In genomic region chr6:33112148-33112547, GRCh38 we compare ENCODE assay signal across 8 cellular contexts. TPM values are rescaled to one million over a fixed set of nuclear protein-coding genes. Genes with fewer than 3 reads are reported as not detected.
DNase-seq lines count a peak whose midpoint lies in the region; ATAC-seq, FAIRE-seq and TF ChIP-seq lines count a peak whose summit lies in the region.

No MANE protein-coding gene starts in this region.

- in situ Hi-C loops in GM23248 (cut with MboI) (no loop called here), GM12878 (cut with MboI) (no loop called here)

- ATAC-seq in GM12878 (peak; percentile 97), left lobe of liver (peak; percentile 93)

- TF ChIP-seq RAD21 in GM12878 (IDR thresholded peaks at IDR 0.05; ENCODE audit: insufficient read depth, low read depth, low read length) = no peak

- CTCF ChIA-PET in activated naive CD4-positive, alpha-beta T cell treated with anti-CD3 and anti-CD28 coated beads for 36 hours (lab: Charles Lee) = interaction anchor here (1.3 to 1.4 kb wide), 2 partner anchors 8 to 17 kb away, joined by 5 to 6 read pairs; no protein-coding TSS in a partner anchor
- CTCF ChIA-PET in GM12878 (lab: Yijun Ruan, JAX) = interaction anchor here (0.6 to 1.8 kb wide), 31 partner anchors 9 to 271 kb away, joined by 3 to 20 read pairs (median 4); partner anchors contain the start of genes HLA-DMA and HLA-DPB1

- FAIRE-seq in GM12878 (lab: Jason Lieb, UNC) = peak; percentile 95

- no peak overlapping the region for H2AFZ ChIP-seq in GM23248
- H2AFZ ChIP-seq in GM12878 (ENCODE audit: control insufficient read depth, low read depth, low read length) = peak overlapping the region; percentile 80

- TF ChIP-seq EP300 in GM12878 (IDR thresholded peaks at IDR 0.05; ENCODE audit: borderline replicate concordance in 1 of 2, control insufficient read depth in 1 of 2, low read depth in 2 of 2, low read length in 2 of 2) = no peak

- POLR2A ChIA-PET in GM12878 (lab: Charles Lee) = interaction anchor here (0.6 to 3.5 kb wide), 20 partner anchors 14 to 228 kb away, joined by 3 to 63 read pairs (median 4); partner anchors contain the start of genes BRD2, HLA-DPA1, HLA-DPB1 and WDR46

- no peak for TF ChIP-seq CTCF in GM12878 (IDR thresholded peaks at IDR 0.05 in 2 of 3, conservative IDR thresholded peaks at IDR 0.05 in 1 of 3; ENCODE audit: control insufficient read depth in 2 of 3, extremely low read depth in 1 of 3, insufficient read depth in 1 of 3, low read depth in 3 of 3, low read length in 3 of 3)

- WGBS in GM23248 (ENCODE audit: low coverage in 1 of 2, low lambda C conversion rate in 2 of 2, missing lambda C conversion rate in 2 of 2), 2 experiments = 7 to 14% methylated on average over 1 of the region's 1 CpG
- WGBS in GM12878 (ENCODE audit: insufficient coverage, insufficient replicate concordance, low lambda C conversion rate, missing lambda C conversion rate) = 0% methylated on average over 1 of the region's 1 CpG

- H3K79me2 ChIP-seq in GM23248 (ENCODE audit: insufficient read depth) = no peaks in the 10 kb centered on the region
- no peaks in the 10 kb centered on the region for H3K79me2 ChIP-seq in GM12878 (ENCODE audit: control insufficient read depth, insufficient read depth, low read length)

- SMC1A ChIA-PET in GM12878 (lab: Charles Lee; ENCODE audit: uncharacterized antibody, unreplicated experiment) = interaction anchor here (0.7 to 1.7 kb wide), 23 partner anchors 9 to 178 kb away, joined by 3 to 19 read pairs (median 4); partner anchors contain the start of genes HLA-DPA1 and HLA-DPB1

- H3K9ac ChIP-seq in GM23248 (no peak overlapping the region), GM12878 (ENCODE audit: control insufficient read depth, insufficient read depth, low read length) (no peak overlapping the region)

- RAD21 ChIA-PET in GM12878 (lab: Charles Lee; ENCODE audit: unreplicated experiment) = interaction anchor here (0.9 to 1.4 kb wide), 16 partner anchors 9 to 140 kb away, joined by 3 to 15 read pairs (median 5); partner anchors contain the start of genes HLA-DPA1 and HLA-DPB1

- BruUV-seq in GM12878 (replicated peaks; lab: Mats Ljungman, UMichigan) = no TSS peak

- no peak overlapping the region for H3K4me3 Mint-ChIP-seq in activated naive CD4-positive, alpha-beta T cell treated with anti-CD3 and anti-CD28 coated beads for 36 hours

- H3K27me3 Mint-ChIP-seq in activated naive CD4-positive, alpha-beta T cell treated with anti-CD3 and anti-CD28 coated beads for 36 hours (ENCODE audit: low read depth) = peaks cover 49% of the 10 kb centered on the region

- H3K36me3 Mint-ChIP-seq in activated naive CD4-positive, alpha-beta T cell treated with anti-CD3 and anti-CD28 coated beads for 36 hours (ENCODE audit: low read depth) = no peaks in the 10 kb centered on the region

- no peaks in the 10 kb centered on the region for H3K9me3 Mint-ChIP-seq in activated naive CD4-positive, alpha-beta T cell treated with anti-CD3 and anti-CD28 coated beads for 36 hours

- H3K9me3 ChIP-seq in GM23248 (ENCODE audit: low read depth) (no peaks in the 10 kb centered on the region), GM12878 (replicated peaks; ENCODE audit: control insufficient read depth, insufficient read depth, low read length) (no peaks in the 10 kb centered on the region; the same call in 2 of the 3 replicates)

- H3K4me2 ChIP-seq in GM23248 (ENCODE audit: unreplicated experiment) (no peak overlapping the region), GM12878 (ENCODE audit: control insufficient read depth, insufficient read depth) (peak overlapping the region; percentile 31)

- H3K27me3 ChIP-seq in GM23248 (replicated peaks; ENCODE audit: insufficient read depth) (peaks cover 76% of the 10 kb centered on the region), GM12878 (replicated peaks in 1 of 2; ENCODE audit: control insufficient read depth in 2 of 2, insufficient read depth in 2 of 2, low read length in 1 of 2) (no peaks in the 10 kb centered on the region; a peak in 2 of 4 replicates)

- H3K36me3 ChIP-seq in GM23248 (ENCODE audit: low read depth) (no peaks in the 10 kb centered on the region), GM12878 (ENCODE audit: control insufficient read depth in 2 of 2, insufficient read depth in 2 of 2, low read length in 1 of 2) (no peaks in the 10 kb centered on the region)

- H3K9me2 ChIP-seq in GM23248 (ENCODE audit: insufficient read depth) = no peaks in the 10 kb centered on the region

- H3K4me1 Mint-ChIP-seq in activated naive CD4-positive, alpha-beta T cell treated with anti-CD3 and anti-CD28 coated beads for 36 hours (ENCODE audit: low read depth) = peaks cover 2% of the 10 kb centered on the region

- no peaks in the 10 kb centered on the region for H3F3A ChIP-seq in GM23248 (ENCODE audit: insufficient read depth)

- H3K27ac ChIP-seq in GM23248 = no peak overlapping the region
- peak overlapping the region; percentile 41 for H3K27ac ChIP-seq in GM12878 (ENCODE audit: control insufficient read depth, insufficient read depth)

- H3K27ac Mint-ChIP-seq in activated naive CD4-positive, alpha-beta T cell treated with anti-CD3 and anti-CD28 coated beads for 36 hours = no peak overlapping the region

- H3K4me3 ChIP-seq in GM23248 = no peak overlapping the region
- no peak overlapping the region for H3K4me3 ChIP-seq in GM12878

- TF ChIP-seq POLR2A in GM12878 (IDR thresholded peaks at IDR 0.05; ENCODE audit: low read depth, low read length) = no peak

- peak; percentile 28 for DNase-seq in activated naive CD4-positive, alpha-beta T cell treated with anti-CD3 and anti-CD28 coated beads for 36 hours
- no peak for DNase-seq in activated naive CD4-positive, alpha-beta T cell treated with anti-CD3 and anti-CD28 coated beads, Interleukin-2, amount 50 U/mL, for 16 hours
- DNase-seq in GM23248 = peak; percentile 74
- peak; percentile 61 for DNase-seq in M059J (ENCODE audit: low read depth)
- DNase-seq in GM12878 (ENCODE audit: low read depth, low spot score) = peak; percentile 68
- DNase-seq in left lobe of liver (ENCODE audit: low spot score) = no peak
- DNase-seq in NCI-H128 (lab: John Stamatoyannopoulos, UW; ENCODE audit: unreplicated experiment) = no peak
- DNase-seq in GF-D8 (lab: John Stamatoyannopoulos, UW) = no peak

- no peaks in the 10 kb centered on the region for H3K4me1 ChIP-seq in GM23248 (ENCODE audit: insufficient read depth)
- peaks cover 40% of the 10 kb centered on the region for H3K4me1 ChIP-seq in GM12878 (ENCODE audit: control insufficient read depth, insufficient read depth, low read length)

- intact Hi-C loops in activated naive CD4-positive, alpha-beta T cell treated with anti-CD3 and anti-CD28 coated beads for 36 hours (cut with micrococcal nuclease) = loop anchor here (10.0 kb wide), 1 partner anchor 233 kb away; no protein-coding TSS in a partner anchor
- intact Hi-C loops in GM12878 (cut with micrococcal nuclease; ENCODE audit: unreplicated experiment) = no loop called here

- no peaks in the 10 kb centered on the region for H4K20me1 ChIP-seq in GM23248 (ENCODE audit: insufficient read depth)
- H4K20me1 ChIP-seq in GM12878 (ENCODE audit: control insufficient read depth, insufficient read depth) = no peaks in the 10 kb centered on the region

RNA-seq across cellular contexts. Expression of gene HLA-DPB1, which starts 36.4 kb away (rescaled TPM):
- total RNA-seq in activated naive CD4-positive, alpha-beta T cell treated with anti-CD3 and anti-CD28 coated beads for 36 hours = 1 to 10 TPM; 2.8 to 4.0 TPM
- total RNA-seq in GM23248 (2014; rRNA removed; shearing (Covaris generic)) = 12.5 and 14.9 TPM in 2 replicates
- polyA plus RNA-seq in GM23248 (2016; fragmentation: Nextera tagmentation; extraction: Ambion mirVana) (17.8 and 18.9 TPM in 2 replicates), GM12878 (2011; rRNA removed) (292 and 430 TPM in 2 replicates), GM12878 (2014; fragmentation: Illumina TruSeq; extraction: Trizol) (226 and 305 TPM in 2 replicates), GM12878 (2014; fragmentation: Nextera tagmentation; extraction: Ambion mirVana) (100 to 1,000 TPM; 101 to 177 TPM), GM12878 (2014; rRNA removed) (675 and 740 TPM in 2 replicates), GM12878 (2016; fragmentation: Nextera tagmentation; extraction: Ambion mirVana) (100 to 1,000 TPM; 346 to 359 TPM)
- total RNA-seq in M059J (2014; rRNA removed; shearing (Covaris generic)) = not detected in 2 replicates
- total RNA-seq in GM12878 (2013; cell fraction: nucleolus; rRNA removed) = 134 and 137 TPM in 2 replicates
- total RNA-seq in GM12878 (2014; rRNA removed) (395 and 404 TPM in 2 replicates), GM12878 (2014; rRNA removed; fragmentation: Illumina TruSeq; extraction: Trizol) (285 and 287 TPM in 2 replicates), GM12878 (2021) (481 and 486 TPM in 2 replicates), left lobe of liver (11.3 TPM)
- polyA plus RNA-seq in GM12878 (2011; ENCODE audit: low read depth) = 254 TPM
- 502 and 678 TPM in 2 replicates for polyA plus RNA-seq in GM12878 (2011; cell fraction: cytosol; rRNA removed)
- polyA plus RNA-seq in GM12878 (2011; cell fraction: nucleus; rRNA removed) = 323 and 407 TPM in 2 replicates
- 456 and 490 TPM in 2 replicates for polyA plus RNA-seq in GM12878 (2012)
- polyA minus RNA-seq in GM12878 (2011; rRNA and poly(A)+ RNA removed) = 225 and 371 TPM in 2 replicates
- 92.2 and 105 TPM in 2 replicates for polyA minus RNA-seq in GM12878 (2011; cell fraction: cytosol; rRNA and poly(A)+ RNA removed)
- 45.3 and 62.7 TPM in 2 replicates for polyA minus RNA-seq in GM12878 (2011; cell fraction: nucleus; rRNA and poly(A)+ RNA removed)

RNA-seq across cellular contexts. Expression of gene HLA-DPA1, which starts 38.7 kb away (rescaled TPM):
- total RNA-seq in activated naive CD4-positive, alpha-beta T cell treated with anti-CD3 and anti-CD28 coated beads for 36 hours = 10 to 100 TPM; 12.1 to 15.3 TPM
- 0.89 and 2.5 TPM in 2 replicates for total RNA-seq in GM23248 (2014; rRNA removed; shearing (Covaris generic))
- polyA plus RNA-seq in GM23248 (2016; fragmentation: Nextera tagmentation; extraction: Ambion mirVana) = 4.2 and 4.9 TPM in 2 replicates
- total RNA-seq in M059J (2014; rRNA removed; shearing (Covaris generic)) = 1.3 and 2.0 TPM in 2 replicates
- total RNA-seq in GM12878 (2013; cell fraction: nucleolus; rRNA removed) = 426 and 443 TPM in 2 replicates
- 1,084 and 1,097 TPM in 2 replicates for total RNA-seq in GM12878 (2014; rRNA removed)
- 990 and 1,018 TPM in 2 replicates for total RNA-seq in GM12878 (2014; rRNA removed; fragmentation: Illumina TruSeq; extraction: Trizol)
- total RNA-seq in GM12878 (2021) = 707 and 749 TPM in 2 replicates
- polyA plus RNA-seq in GM12878 (2011; ENCODE audit: low read depth) = 802 TPM
- 1,074 and 1,640 TPM in 2 replicates for polyA plus RNA-seq in GM12878 (2011; rRNA removed)
- polyA plus RNA-seq in GM12878 (2011; cell fraction: cytosol; rRNA removed) = 1,290 and 1,476 TPM in 2 replicates
- polyA plus RNA-seq in GM12878 (2011; cell fraction: nucleus; rRNA removed) = 450 and 715 TPM in 2 replicates
- 953 and 1,333 TPM in 2 replicates for polyA plus RNA-seq in GM12878 (2012)
- polyA plus RNA-seq in GM12878 (2014; fragmentation: Illumina TruSeq; extraction: Trizol) = 1,388 and 1,535 TPM in 2 replicates
- polyA plus RNA-seq in GM12878 (2014; fragmentation: Nextera tagmentation; extraction: Ambion mirVana) = 100 to 1,000 TPM; 508 to 665 TPM
- 952 and 1,003 TPM in 2 replicates for polyA plus RNA-seq in GM12878 (2014; rRNA removed)
- 100 to 1,000 TPM; 640 to 684 TPM for polyA plus RNA-seq in GM12878 (2016; fragmentation: Nextera tagmentation; extraction: Ambion mirVana)
- 630 and 837 TPM in 2 replicates for polyA minus RNA-seq in GM12878 (2011; rRNA and poly(A)+ RNA removed)
- polyA minus RNA-seq in GM12878 (2011; cell fraction: cytosol; rRNA and poly(A)+ RNA removed) = 250 and 316 TPM in 2 replicates
- polyA minus RNA-seq in GM12878 (2011; cell fraction: nucleus; rRNA and poly(A)+ RNA removed) = 116 and 131 TPM in 2 replicates
- total RNA-seq in left lobe of liver = 10.8 TPM

Comparison
In these comparisons a context has a peak if more than half of its experiments do, and no peak if none do; other contexts are left out.
1. DNase-seq: peak in activated naive CD4-positive, alpha-beta T cell treated with anti-CD3 and anti-CD28 coated beads for 36 hours (single experiment), GM23248 (single experiment), M059J (single experiment) and GM12878 (single experiment); none in activated naive CD4-positive, alpha-beta T cell treated with anti-CD3 and anti-CD28 coated beads, Interleukin-2, amount 50 U/mL, for 16 hours (single experiment), left lobe of liver (single experiment), NCI-H128 (single experiment) and GF-D8 (single experiment).
2. RNA of gene HLA-DPA1, which starts 38.7 kb away (total RNA-seq): 426 to 1,097 TPM in GM12878; 12.1 to 15.3 TPM in activated naive CD4-positive, alpha-beta T cell treated with anti-CD3 and anti-CD28 coated beads for 36 hours, 10.8 TPM in left lobe of liver (single experiment), 0.89 to 2.5 TPM in GM23248 and 1.3 to 2.0 TPM in M059J; every median in the first group is over 10 times any median in the second.